ENCODE assay signal across 19 cellular contexts in genomic region chr15:96538506-96538905, GRCh38.
"Had no signal": no experiment of that assay in that cellular context is flagged by ENCODE, and none has a peak within 500 bp of the region (broad histone marks: within the 10 kb centered on the region; RNA-seq: fewer than 3 reads in every experiment).

No MANE protein-coding gene starts in this region.

- H3K4me3 ChIP-seq: SJSA1, SK-N-MC had no signal

- H3K9me3 ChIP-seq: SJSA1 had no signal

- H3K27me3 ChIP-seq: SJSA1 had no signal

- DNase-seq: KBM-7, MV-4-11, NCI-H1048, NCI-H1105, NCI-H1417, NCI-H1436 treated with DMSO at 0.1 percent for 48 hours, NCI-H1694, NCI-H187 treated with DMSO at 0.1 percent for 48 hours, NCI-H2029 treated with DMSO at 0.1 percent for 48 hours, NCI-H2171 treated with DMSO at 0.1 percent for 48 hours, NCI-H345, NCI-H446 treated with DMSO at 0.1 percent for 48 hours, NCI-H510A treated with DMSO at 0.1 percent for 48 hours, NCI-H526, Right ventricle myocardium superior, RPMI8226, SIG-M5 had no signal

- H3K36me3 ChIP-seq: SJSA1 had no signal

- H3K4me1 ChIP-seq: SJSA1 had no signal

- H3K27ac ChIP-seq: SJSA1, SK-N-MC had no signal
